Comparison of ENCODE assay signal across 1 cellular context in genomic region chr10:72329290-72330058, GRCh38.
TF ChIP-seq lines count a peak whose summit lies in the region.

No MANE protein-coding gene starts in this region.

TF ChIP-seq in H1, 55 proteins besides CTCF, POLR2A, EP300 and RAD21 (continued from another document):
- TF ChIP-seq CEBPB (IDR thresholded peaks at IDR 0.05; ENCODE audit: low read depth, low read length) (no peak), POLR2AphosphoS5 (IDR thresholded peaks at IDR 0.05; ENCODE audit: low read depth, low read length) (no peak), JUND (IDR thresholded peaks at IDR 0.05; ENCODE audit: low read length) (no peak)
